ENCODE assay signal across 16 cellular contexts in the genomic region with DNA sequence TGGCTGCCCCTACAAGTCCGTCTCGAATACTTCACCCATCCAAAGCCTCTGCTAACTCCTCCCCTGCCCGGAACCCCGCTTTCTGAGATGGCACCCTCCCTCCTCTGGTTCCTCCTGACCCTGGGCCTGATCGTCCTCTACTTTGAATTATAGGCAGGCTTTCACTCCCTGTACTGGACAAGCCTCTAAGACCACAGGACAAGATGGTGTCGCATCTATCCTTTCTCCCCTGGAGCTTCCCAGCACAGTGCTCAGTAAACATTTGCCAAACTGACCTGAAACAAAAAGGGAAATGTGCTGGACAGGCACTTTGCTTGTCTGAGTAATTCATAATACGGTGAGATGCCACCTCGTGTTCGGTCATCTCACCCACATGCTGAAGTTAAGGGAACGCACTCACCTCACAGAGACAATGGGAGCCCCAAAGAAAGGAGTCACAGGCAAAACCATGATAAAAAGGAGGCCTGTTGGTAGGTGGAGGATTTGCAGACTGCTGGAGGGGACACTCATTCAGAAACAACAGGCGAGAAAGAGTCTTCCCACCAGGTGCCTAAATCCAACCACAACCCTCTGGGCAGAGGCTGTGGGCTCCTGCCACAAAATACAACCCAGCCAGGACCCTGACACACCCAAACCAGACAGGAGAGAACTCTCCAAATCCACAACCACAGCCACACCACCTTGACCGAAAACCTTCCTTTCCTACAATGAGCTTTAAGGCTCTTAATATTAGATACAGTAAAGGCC. TPM values are rescaled to one million over a fixed set of nuclear protein-coding genes. Genes with fewer than 3 reads are reported as not detected.
A peak's percentile ranks its signal among the peaks of the same experiment; 100 is the strongest.
DNase-seq lines count a peak whose midpoint lies in the region; ATAC-seq and TF ChIP-seq lines count a peak whose summit lies in the region.
"Had no signal": no experiment of that assay in that cellular context is flagged by ENCODE, and none has a peak within 500 bp of the region (broad histone marks: within the 10 kb centered on the region; RNA-seq: fewer than 3 reads in every experiment).

No MANE protein-coding gene starts in this region.

- no peak for TF ChIP-seq POLR2A in erythroblast (IDR thresholded peaks at IDR 0.05; ENCODE audit: low read length)

- CTCF ChIA-PET in activated naive CD4-positive, alpha-beta T cell treated with anti-CD3 and anti-CD28 coated beads for 36 hours (lab: Charles Lee): interaction anchor here (1.0 to 2.5 kb wide), 3 partner anchors 18 to 164 kb away, joined by 3 to 15 read pairs (median 5); no protein-coding TSS in a partner anchor
- CTCF ChIA-PET in T-cell (lab: Charles Lee): interaction anchor here in 1 of 2 donors (0.5 kb wide), 1 partner anchor 133 kb away, joined by 3 read pairs; no protein-coding TSS in a partner anchor

- H3K4me3 Mint-ChIP-seq in activated naive CD4-positive, alpha-beta T cell treated with anti-CD3 and anti-CD28 coated beads for 36 hours: no peak overlapping the region
- H3K4me3 Mint-ChIP-seq in T-cell (no peak overlapping the region), endothelial cell (ENCODE audit: unreplicated experiment) (peak overlapping the region; percentile 42)
- H3K4me3 Mint-ChIP-seq in stimulated activated memory B cell treated with anti-CD40 and anti-IgM and Interleukin-4, amounts not matched to agents 10 μg/mL and 1 μg/mL and 100 μg/mL, for 72 hours: no peak overlapping the region

- no peaks in the 10 kb centered on the region for H3K27me3 Mint-ChIP-seq in activated naive CD4-positive, alpha-beta T cell treated with anti-CD3 and anti-CD28 coated beads for 36 hours (ENCODE audit: low read depth)
- no peaks in the 10 kb centered on the region for H3K27me3 Mint-ChIP-seq in T-cell
- H3K27me3 Mint-ChIP-seq in endothelial cell (ENCODE audit: unreplicated experiment): peaks cover 2% of the 10 kb centered on the region
- no peaks in the 10 kb centered on the region for H3K27me3 Mint-ChIP-seq in stimulated activated memory B cell treated with anti-CD40 and anti-IgM and Interleukin-4, amounts not matched to agents 10 μg/mL and 1 μg/mL and 100 μg/mL, for 72 hours

- intact Hi-C loops in activated naive CD4-positive, alpha-beta T cell treated with anti-CD3 and anti-CD28 coated beads for 36 hours (cut with micrococcal nuclease): loop anchor here (5.0 kb wide), 1 partner anchor 371 kb away; no protein-coding TSS in a partner anchor
- intact Hi-C loops in sciatic nerve (cut with DNase I): no loop called here

- POLR2A ChIA-PET in T-cell (lab: Charles Lee): no interaction called here

- ATAC-seq in activated naive CD4-positive, alpha-beta T cell treated with anti-CD3 and anti-CD28 coated beads, Interleukin-2, amount 50 U/mL, for 72 hours: peak; percentile 45 to 56
- ATAC-seq in T-cell (replicated peaks in 1 of 4) (no peak), sciatic nerve (no peak), HG02885 (IDR thresholded peaks at IDR 0.05; ENCODE audit: poor library complexity, unreplicated experiment) (no peak)
- ATAC-seq in stimulated activated memory B cell treated with anti-CD40 and anti-IgM and Interleukin-4, amounts not matched to agents 10 μg/mL and 1 μg/mL and 100 μg/mL, for 72 hours: no peak
- ATAC-seq: left colon had no signal

- H3K4me1 Mint-ChIP-seq in activated naive CD4-positive, alpha-beta T cell treated with anti-CD3 and anti-CD28 coated beads for 36 hours (ENCODE audit: low read depth): peaks cover 33% of the 10 kb centered on the region
- H3K4me1 Mint-ChIP-seq in T-cell: peaks cover 31 to 46% (median 31%) of the 10 kb centered on the region in 3 donors
- H3K4me1 Mint-ChIP-seq in endothelial cell (ENCODE audit: unreplicated experiment): no peaks in the 10 kb centered on the region
- peaks cover 34% of the 10 kb centered on the region for H3K4me1 Mint-ChIP-seq in stimulated activated memory B cell treated with anti-CD40 and anti-IgM and Interleukin-4, amounts not matched to agents 10 μg/mL and 1 μg/mL and 100 μg/mL, for 72 hours

- no peak for DNase-seq in activated naive CD4-positive, alpha-beta T cell treated with anti-CD3 and anti-CD28 coated beads, Interleukin-2, amount 50 U/mL, for 72 hours (ENCODE audit: low spot score in 2 of 2)
- no peak for DNase-seq in activated naive CD4-positive, alpha-beta T cell treated with anti-CD3 and anti-CD28 coated beads for 36 hours
- DNase-seq in T-cell (no peak), endothelial cell (ENCODE audit: low spot score) (no peak), sciatic nerve (ENCODE audit: low spot score) (no peak), erythroblast (lab: John Stamatoyannopoulos, UW) (no peak)
- DNase-seq: activated gamma-delta T cell treated with Interleukin-2 at 50 U/mL for 16 hours; Caco-2; cortex of kidney; foreskin melanocyte; left colon; MG63; NCI-H446; stimulated activated CD4-positive, alpha-beta T cell treated with anti-CD3 and anti-CD28 coated beads, Interleukin-4, amount 100 ng/mL, for 24 hours had no signal

- H3K36me3 Mint-ChIP-seq in activated naive CD4-positive, alpha-beta T cell treated with anti-CD3 and anti-CD28 coated beads, Interleukin-2, amount 50 U/mL, for 72 hours: peaks cover 14 to 31% of the 10 kb centered on the region in 2 donors
- H3K36me3 Mint-ChIP-seq in activated naive CD4-positive, alpha-beta T cell treated with anti-CD3 and anti-CD28 coated beads for 36 hours (ENCODE audit: low read depth): peaks cover 29% of the 10 kb centered on the region
- H3K36me3 Mint-ChIP-seq in T-cell (peaks cover 66% of the 10 kb centered on the region), endothelial cell (ENCODE audit: low read depth, unreplicated experiment) (peaks cover 45% of the 10 kb centered on the region)
- H3K36me3 Mint-ChIP-seq in stimulated activated memory B cell treated with anti-CD40 and anti-IgM and Interleukin-4, amounts not matched to agents 10 μg/mL and 1 μg/mL and 100 μg/mL, for 72 hours: peaks cover 74% of the 10 kb centered on the region

- peak overlapping the region; percentile 31 to 62 for H3K27ac Mint-ChIP-seq in activated naive CD4-positive, alpha-beta T cell treated with anti-CD3 and anti-CD28 coated beads, Interleukin-2, amount 50 U/mL, for 72 hours
- no peak overlapping the region for H3K27ac Mint-ChIP-seq in activated naive CD4-positive, alpha-beta T cell treated with anti-CD3 and anti-CD28 coated beads for 36 hours
- H3K27ac Mint-ChIP-seq in T-cell: peak overlapping the region; percentile 12 to 74
- no peak overlapping the region for H3K27ac Mint-ChIP-seq in endothelial cell (ENCODE audit: unreplicated experiment)
- H3K27ac Mint-ChIP-seq in stimulated activated memory B cell treated with anti-CD40 and anti-IgM and Interleukin-4, amounts not matched to agents 10 μg/mL and 1 μg/mL and 100 μg/mL, for 72 hours: peak overlapping the region; percentile 51

- TF ChIP-seq CTCF in endothelial cell (IDR thresholded peaks at IDR 0.05; ENCODE audit: unreplicated experiment): no peak

- H3K9me3 Mint-ChIP-seq in activated naive CD4-positive, alpha-beta T cell treated with anti-CD3 and anti-CD28 coated beads, Interleukin-2, amount 50 U/mL, for 72 hours: no peaks in the 10 kb centered on the region
- H3K9me3 Mint-ChIP-seq in activated naive CD4-positive, alpha-beta T cell treated with anti-CD3 and anti-CD28 coated beads for 36 hours: no peaks in the 10 kb centered on the region
- no peaks in the 10 kb centered on the region for H3K9me3 Mint-ChIP-seq in T-cell
- H3K9me3 Mint-ChIP-seq in endothelial cell (ENCODE audit: unreplicated experiment): no peaks in the 10 kb centered on the region
- H3K9me3 Mint-ChIP-seq in stimulated activated memory B cell treated with anti-CD40 and anti-IgM and Interleukin-4, amounts not matched to agents 10 μg/mL and 1 μg/mL and 100 μg/mL, for 72 hours: no peaks in the 10 kb centered on the region

RNA-seq across cellular contexts. Expression of a gene that starts 28.2 kb away (rescaled TPM):
- 10 to 100 TPM; 11.0 to 14.4 TPM for total RNA-seq in activated naive CD4-positive, alpha-beta T cell treated with anti-CD3 and anti-CD28 coated beads, Interleukin-2, amount 50 U/mL, for 72 hours
- 10 to 100 TPM; 12.0 to 13.6 TPM for total RNA-seq in activated naive CD4-positive, alpha-beta T cell treated with anti-CD3 and anti-CD28 coated beads for 36 hours
- total RNA-seq in T-cell (10 to 100 TPM; 17.4 to 56.2 (median 22.7) TPM), endothelial cell (ENCODE audit: unreplicated experiment) (163 TPM), sciatic nerve (40.0 TPM)

RNA-seq across cellular contexts. Expression of a gene that starts 46.2 kb away (rescaled TPM):
- 10 to 100 TPM; 26.3 to 32.9 TPM for total RNA-seq in activated naive CD4-positive, alpha-beta T cell treated with anti-CD3 and anti-CD28 coated beads, Interleukin-2, amount 50 U/mL, for 72 hours
- total RNA-seq in activated naive CD4-positive, alpha-beta T cell treated with anti-CD3 and anti-CD28 coated beads for 36 hours: 10 to 100 TPM; 24.6 to 25.5 TPM
- total RNA-seq in T-cell: 10 to 100 TPM; 44.0 to 76.3 (median 54.0) TPM
- 19.6 TPM for total RNA-seq in endothelial cell (ENCODE audit: unreplicated experiment)
- total RNA-seq in sciatic nerve: 36.6 TPM

Comparison
In these comparisons a context has a peak if more than half of its experiments do, and no peak if none do; other contexts are left out.
1. H3K27ac Mint-ChIP-seq: peak in activated naive CD4-positive, alpha-beta T cell treated with anti-CD3 and anti-CD28 coated beads, Interleukin-2, amount 50 U/mL, for 72 hours (2 of 2), T-cell (2 of 2) and stimulated activated memory B cell treated with anti-CD40 and anti-IgM and Interleukin-4, amounts not matched to agents 10 μg/mL and 1 μg/mL and 100 μg/mL, for 72 hours (single experiment); none in activated naive CD4-positive, alpha-beta T cell treated with anti-CD3 and anti-CD28 coated beads for 36 hours (single experiment) and endothelial cell (single experiment).
2. ATAC-seq: peak in activated naive CD4-positive, alpha-beta T cell treated with anti-CD3 and anti-CD28 coated beads, Interleukin-2, amount 50 U/mL, for 72 hours (2 of 2); none in T-cell (0 of 4), stimulated activated memory B cell treated with anti-CD40 and anti-IgM and Interleukin-4, amounts not matched to agents 10 μg/mL and 1 μg/mL and 100 μg/mL, for 72 hours (single experiment), sciatic nerve (single experiment) and HG02885 (single experiment).